Comparison of ENCODE assay signal across 9 cellular contexts in genomic region chr1:58545591-58546519, GRCh38. TPM values are rescaled to one million over a fixed set of nuclear protein-coding genes. Genes with fewer than 3 reads are reported as not detected.
DNase-seq lines count a peak whose midpoint lies in the region; ATAC-seq lines count a peak whose summit lies in the region.
"Had no signal": no experiment of that assay in that cellular context is flagged by ENCODE, and none has a peak within 500 bp of the region (broad histone marks: within the 10 kb centered on the region; RNA-seq: fewer than 3 reads in every experiment).

No MANE protein-coding gene starts in this region.

- H3K27me3 Mint-ChIP-seq in activated CD8-positive, alpha-beta memory T cell treated with anti-CD3 and anti-CD28 coated beads, Interleukin-2, amount 10 ng/mL, durations not matched to agents 7 days and 5 days: peaks cover 2% of the 10 kb centered on the region
- H3K27me3 Mint-ChIP-seq in effector memory CD8-positive, alpha-beta T cell: peaks cover 9 to 12% of the 10 kb centered on the region in 2 donors

- H3K4me3 ChIP-seq in BLaER1 (peak overlapping the region; percentile 78), mesenchymal stem cell (ENCODE audit: insufficient read depth in 1 of 2, low read depth in 1 of 2, low read length in 2 of 2) (peak overlapping the region; percentile 79 to 81)

- no peak overlapping the region for H2BK12ac ChIP-seq in mesenchymal stem cell (ENCODE audit: low read length in 2 of 2)

- H2AFZ ChIP-seq in mesenchymal stem cell (ENCODE audit: low read depth, low read length): no peak overlapping the region

- H3K4me1 Mint-ChIP-seq in activated CD8-positive, alpha-beta memory T cell treated with anti-CD3 and anti-CD28 coated beads, Interleukin-2, amount 10 ng/mL, durations not matched to agents 7 days and 5 days: peaks cover 24% of the 10 kb centered on the region
- H3K4me1 Mint-ChIP-seq in effector memory CD8-positive, alpha-beta T cell (ENCODE audit: low read depth in 2 of 2): peaks cover 14 to 29% of the 10 kb centered on the region in 2 donors

- peak overlapping the region; percentile 93 for H3K4me3 Mint-ChIP-seq in activated CD8-positive, alpha-beta memory T cell treated with anti-CD3 and anti-CD28 coated beads, Interleukin-2, amount 10 ng/mL, durations not matched to agents 7 days and 5 days
- H3K4me3 Mint-ChIP-seq in effector memory CD8-positive, alpha-beta T cell: peak overlapping the region; percentile 92 to 93

- CTCF ChIA-PET in activated CD8-positive, alpha-beta memory T cell treated with anti-CD3 and anti-CD28 coated beads, Interleukin-2, amount 10 ng/mL, durations not matched to agents 7 days and 5 days (lab: Charles Lee): interaction anchor here (0.6 to 3.9 kb wide), 14 partner anchors 8 to 1714 kb away, joined by 3 to 55 read pairs (median 3); no protein-coding TSS in a partner anchor

- H2BK5ac ChIP-seq in mesenchymal stem cell (ENCODE audit: low read depth, low read length, poor library complexity, severe bottlenecking): peak overlapping the region; percentile 61

- no peaks in the 10 kb centered on the region for H3K9me3 ChIP-seq in BLaER1
- no peaks in the 10 kb centered on the region for H3K9me3 ChIP-seq in mesenchymal stem cell (ENCODE audit: control insufficient read depth, low read length)

- peak overlapping the region; percentile 92 for H2BK15ac ChIP-seq in mesenchymal stem cell (ENCODE audit: low read depth, poor library complexity, severe bottlenecking)

- H3K36me3 Mint-ChIP-seq in activated CD8-positive, alpha-beta memory T cell treated with anti-CD3 and anti-CD28 coated beads, Interleukin-2, amount 10 ng/mL, durations not matched to agents 7 days and 5 days: peaks cover 2% of the 10 kb centered on the region
- peaks cover 17% of the 10 kb centered on the region for H3K36me3 Mint-ChIP-seq in effector memory CD8-positive, alpha-beta T cell (ENCODE audit: insufficient read depth)

- 3% methylated on average over 17 of the region's 43 CpGs for WGBS in mesenchymal stem cell

- H3K4me1 ChIP-seq in BLaER1 (peaks cover 8% of the 10 kb centered on the region), mesenchymal stem cell (ENCODE audit: control insufficient read depth, insufficient read depth, low read depth, low read length) (peaks cover 7% of the 10 kb centered on the region)

- H3K27ac ChIP-seq in BLaER1 (peak overlapping the region; percentile 80), mesenchymal stem cell (ENCODE audit: low read length, poor library complexity, severe bottlenecking) (peak overlapping the region; percentile 87)

- H4K91ac ChIP-seq in mesenchymal stem cell (ENCODE audit: low read length): peak overlapping the region; percentile 95

- peak; percentile 50 for ATAC-seq in GM19328 (IDR thresholded peaks at IDR 0.05; ENCODE audit: unreplicated experiment)
- ATAC-seq in HG03460 (IDR thresholded peaks at IDR 0.05; ENCODE audit: unreplicated experiment): peak; percentile 56
- peak; percentile 78 for ATAC-seq in activated CD8-positive, alpha-beta memory T cell treated with anti-CD3 and anti-CD28 coated beads, Interleukin-2, amount 10 ng/mL, durations not matched to agents 7 days and 5 days
- ATAC-seq in effector memory CD8-positive, alpha-beta T cell (replicated peaks): peak; percentile 84

- H4K8ac ChIP-seq in mesenchymal stem cell (ENCODE audit: low read length): peak overlapping the region; percentile 85

- peak overlapping the region; percentile 92 for H3K27ac Mint-ChIP-seq in activated CD8-positive, alpha-beta memory T cell treated with anti-CD3 and anti-CD28 coated beads, Interleukin-2, amount 10 ng/mL, durations not matched to agents 7 days and 5 days
- peak overlapping the region; percentile 99 for H3K27ac Mint-ChIP-seq in effector memory CD8-positive, alpha-beta T cell

- H3K9ac ChIP-seq in BLaER1: peak overlapping the region; percentile 77
- peak overlapping the region; percentile 93 for H3K9ac ChIP-seq in mesenchymal stem cell (ENCODE audit: low read length)

- peak overlapping the region in 1 of 2 experiments; percentile 71 for H3K4ac ChIP-seq in mesenchymal stem cell (ENCODE audit: low read depth in 1 of 2, low read length in 2 of 2)

- H3K14ac ChIP-seq in mesenchymal stem cell (ENCODE audit: low read length in 2 of 2): no peak overlapping the region

- H3K4me2 ChIP-seq in BLaER1: peak overlapping the region; percentile 84
- H3K4me2 ChIP-seq in mesenchymal stem cell (ENCODE audit: low read length, poor library complexity, severe bottlenecking): peak overlapping the region; percentile 86

- H4K20me1 ChIP-seq in BLaER1: no peaks in the 10 kb centered on the region

- H3K18ac ChIP-seq in mesenchymal stem cell (ENCODE audit: low read depth in 1 of 2, low read length in 2 of 2): peak overlapping the region; percentile 79 to 95

- peak; percentile 59 for DNase-seq in NCI-H82 treated with DMSO at 0.1 percent for 48 hours (lab: John Stamatoyannopoulos, UW; ENCODE audit: unreplicated experiment)
- DNase-seq in activated CD8-positive, alpha-beta memory T cell treated with anti-CD3 and anti-CD28 coated beads, Interleukin-2, amount 10 ng/mL, durations not matched to agents 7 days and 5 days: peak; percentile 86
- peak; percentile 80 to 82 (median 81) for DNase-seq in effector memory CD8-positive, alpha-beta T cell
- DNase-seq in mesenchymal stem cell: peak; percentile 85
- peak; percentile 52 to 58 (median 56) for DNase-seq in stimulated activated CD4-positive, alpha-beta T cell treated with anti-CD3 and anti-CD28 coated beads, TNF-alpha, amount 100 ng/mL, for 48 hours (ENCODE audit: low read depth in 3 of 3)

- no peaks in the 10 kb centered on the region for H3K27me3 ChIP-seq in BLaER1
- no peaks in the 10 kb centered on the region for H3K27me3 ChIP-seq in mesenchymal stem cell (ENCODE audit: control insufficient read depth in 1 of 2, insufficient read depth in 1 of 2, low read length in 2 of 2)

- no peaks in the 10 kb centered on the region for H3K9me3 Mint-ChIP-seq in activated CD8-positive, alpha-beta memory T cell treated with anti-CD3 and anti-CD28 coated beads, Interleukin-2, amount 10 ng/mL, durations not matched to agents 7 days and 5 days (ENCODE audit: low read depth)
- H3K9me3 Mint-ChIP-seq in effector memory CD8-positive, alpha-beta T cell: no peaks in the 10 kb centered on the region

- H3K23ac ChIP-seq in mesenchymal stem cell (ENCODE audit: low read length in 2 of 2): no peak overlapping the region

- peak overlapping the region; percentile 69 for H2AK5ac ChIP-seq in mesenchymal stem cell (ENCODE audit: low read length, severe bottlenecking)

- H2BK120ac ChIP-seq in mesenchymal stem cell (ENCODE audit: low read depth, low read length): peak overlapping the region; percentile 94

- peaks cover 8% of the 10 kb centered on the region for H3K79me1 ChIP-seq in mesenchymal stem cell (replicated peaks; ENCODE audit: low read length, poor library complexity, severe bottlenecking)

- H3K36me3 ChIP-seq in BLaER1 (no peaks in the 10 kb centered on the region), mesenchymal stem cell (ENCODE audit: control insufficient read depth in 1 of 2, insufficient read depth in 2 of 2, low read depth in 1 of 2, low read length in 2 of 2) (no peaks in the 10 kb centered on the region)

RNA-seq across cellular contexts. Expression of gene OMA1, which starts 0.7 kb away (rescaled TPM):
- 10 to 100 TPM; 24.9 to 26.0 TPM for total RNA-seq in activated CD8-positive, alpha-beta memory T cell treated with anti-CD3 and anti-CD28 coated beads, Interleukin-2, amount 10 ng/mL, durations not matched to agents 7 days and 5 days
- polyA plus RNA-seq in mesenchymal stem cell (2013, experiment 1 of 2): 6.1 TPM
- 6.3 TPM for polyA plus RNA-seq in mesenchymal stem cell (2013, experiment 2 of 2)

RNA-seq across cellular contexts. Expression of gene TACSTD2, which starts 31.2 kb away (rescaled TPM):
- not detected for total RNA-seq in activated CD8-positive, alpha-beta memory T cell treated with anti-CD3 and anti-CD28 coated beads, Interleukin-2, amount 10 ng/mL, durations not matched to agents 7 days and 5 days
- 0.08 TPM for polyA plus RNA-seq in mesenchymal stem cell (2013, experiment 1 of 2)
- 0.12 TPM for polyA plus RNA-seq in mesenchymal stem cell (2013, experiment 2 of 2)
- total RNA-seq: T-helper 1 cell treated with Interleukin-12 subunit alpha and Interleukin-12 subunit beta and Interleukin-4 antibody, amounts not matched to agents 30 ng/mL and 1 ng/mL, for 36 hours had no signal

Comparison
In these comparisons a context has a peak if more than half of its experiments do, and no peak if none do; other contexts are left out.
1. Peak in every context shown above with its lines: DNase-seq, ATAC-seq, H3K4me3 ChIP-seq and H3K27ac ChIP-seq.